17 cellular contexts compared by ENCODE assay signal in the genomic region with DNA sequence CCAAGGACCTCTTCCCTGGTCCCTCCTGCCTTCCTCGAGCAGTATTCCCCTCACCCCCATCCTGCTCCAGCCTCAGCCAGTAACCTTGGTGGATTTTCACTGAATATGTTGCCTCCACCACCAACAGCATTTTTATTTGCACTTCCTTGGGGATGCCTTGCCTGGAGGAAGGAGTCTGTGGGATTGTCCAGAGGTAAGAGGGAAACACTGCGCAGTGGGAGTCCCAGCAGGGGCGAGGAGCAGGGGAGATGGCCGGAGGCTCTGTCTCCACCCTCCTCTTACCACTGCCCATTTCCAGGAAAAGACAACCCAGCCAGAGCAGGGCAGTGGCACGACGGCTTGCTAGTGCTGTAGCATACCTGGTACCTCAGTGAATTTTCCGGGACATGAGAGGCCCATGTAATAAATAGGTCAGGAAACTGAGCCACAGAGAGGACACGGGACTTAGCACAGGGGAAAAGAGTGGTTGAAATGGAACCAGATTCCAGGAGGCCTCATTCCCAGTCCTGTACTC.
"Had no signal": no experiment of that assay in that cellular context is flagged by ENCODE, and none has a peak within 500 bp of the region (broad histone marks: within the 10 kb centered on the region; RNA-seq: fewer than 3 reads in every experiment).

No MANE protein-coding gene starts in this region.

- H3K4me3 ChIP-seq: hepatocyte, lung had no signal

- H3K27ac Mint-ChIP-seq: dendritic cell treated with granulocyte-macrophage colony-stimulating factor and Interleukin-4, amounts not matched to agents 40 ng/mL and 50 ng/mL, for 4 days; endodermal cell; memory B cell; natural killer cell; type B pancreatic cell had no signal

- H3K4me3 Mint-ChIP-seq: dendritic cell treated with granulocyte-macrophage colony-stimulating factor and Interleukin-4, amounts not matched to agents 40 ng/mL and 50 ng/mL, for 4 days; endodermal cell; memory B cell; natural killer cell had no signal

- H3K4me1 Mint-ChIP-seq: memory B cell, natural killer cell had no signal

- DNase-seq: effector CD8-positive, alpha-beta T cell; gastrocnemius medialis; natural killer cell; stimulated activated naive CD4-positive, alpha-beta T cell treated with Interleukin-2 at 50 U/mL for 16 hours had no signal

- H3K9me3 Mint-ChIP-seq: dendritic cell treated with granulocyte-macrophage colony-stimulating factor and Interleukin-4, amounts not matched to agents 40 ng/mL and 50 ng/mL, for 4 days; memory B cell; natural killer cell; type B pancreatic cell had no signal

- H3K36me3 Mint-ChIP-seq: memory B cell, natural killer cell, type B pancreatic cell had no signal

- H3K27ac ChIP-seq: colonic mucosa, epithelial cell of prostate, gastrocnemius medialis, heart left ventricle, hepatocyte, prostate gland, right atrium auricular region, testis, tibial artery had no signal

- H3K79me2 ChIP-seq: hepatocyte had no signal

- H3K4me1 ChIP-seq: prostate gland, right atrium auricular region had no signal

- H3K27me3 ChIP-seq: colonic mucosa, gastrocnemius medialis, right atrium auricular region, testis had no signal

- H3K36me3 ChIP-seq: colonic mucosa, gastrocnemius medialis, heart left ventricle, prostate gland, right atrium auricular region, tibial artery had no signal
